8 cellular contexts compared by ENCODE assay signal in the genomic region with DNA sequence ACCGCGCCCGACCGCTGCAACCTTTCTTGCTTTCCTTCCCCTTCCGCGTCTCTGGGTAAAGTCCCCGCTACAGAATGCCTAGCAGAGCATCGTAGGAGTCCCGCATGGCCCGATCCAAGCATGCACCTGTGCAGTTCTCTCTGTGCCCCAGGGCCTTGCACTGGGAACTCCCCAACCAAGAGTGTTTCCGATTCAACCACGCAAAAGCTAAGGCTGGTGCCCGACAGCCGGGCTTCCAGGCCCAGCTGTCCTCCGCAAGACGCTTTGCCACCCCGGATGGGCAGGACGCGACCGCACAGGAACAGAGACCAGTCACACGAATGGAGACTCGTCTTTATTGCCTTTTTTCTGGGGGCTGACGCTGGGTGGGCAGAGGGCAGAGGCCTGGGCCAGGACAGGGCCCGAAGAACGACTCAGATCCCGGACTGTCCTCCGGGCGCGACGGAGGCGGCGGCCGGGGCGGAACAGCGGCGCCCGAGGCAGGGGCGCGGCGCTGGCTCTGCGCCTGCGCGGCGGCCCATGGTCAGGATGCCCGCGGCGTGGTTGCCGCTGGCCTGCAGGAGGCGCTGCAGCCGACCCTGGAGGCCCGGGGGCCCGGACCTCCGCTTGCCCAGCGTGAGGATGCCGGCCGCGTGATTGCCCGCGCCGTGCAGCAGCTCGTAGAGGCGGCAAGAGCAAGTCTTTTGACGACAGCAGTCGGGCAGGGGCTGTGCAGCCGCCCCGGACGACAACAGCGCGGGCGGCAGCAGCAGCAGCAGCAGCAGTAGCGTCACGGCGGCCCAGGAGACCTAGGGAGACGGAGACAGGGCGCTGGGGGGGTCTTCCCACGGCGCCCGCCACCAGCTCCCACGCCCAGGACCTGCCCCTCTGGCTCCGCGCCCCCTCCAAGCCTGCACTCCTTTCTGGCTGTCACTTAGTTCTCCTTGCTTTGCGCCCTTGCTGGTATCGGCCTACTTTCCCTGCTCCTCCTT. TPM values are rescaled to one million over a fixed set of nuclear protein-coding genes. Genes with fewer than 3 reads are reported as not detected.
DNase-seq lines count a peak whose midpoint lies in the region; ATAC-seq and TF ChIP-seq lines count a peak whose summit lies in the region.

No MANE protein-coding gene starts in this region.

- H3K27me3 Mint-ChIP-seq in activated B cell treated with CpG ODN at 0.5 μM for 24 hours, result no peaks in the 10 kb centered on the region

- peaks cover 56% of the 10 kb centered on the region for H3K4me1 Mint-ChIP-seq in activated B cell treated with CpG ODN at 0.5 μM for 24 hours

- peaks cover 1% of the 10 kb centered on the region for H3K36me3 Mint-ChIP-seq in activated B cell treated with CpG ODN at 0.5 μM for 24 hours (ENCODE audit: low read depth)

- POLR2A ChIA-PET in HEK293T (lab: Yijun Ruan, JAX) (interaction anchor here (0.6 to 1.2 kb wide), 4 partner anchors 10 to 64 kb away, joined by 3 to 8 read pairs (median 6); partner anchors contain the start of gene GHDC), activated B cell treated with CpG ODN at 0.5 μM for 24 hours (lab: Charles Lee) (interaction anchor here (0.6 to 7.1 kb wide), 12 partner anchors 10 to 495 kb away, joined by 3 to 38 read pairs (median 4); partner anchors contain the start of genes DNAJC7, EIF1, GHDC and NKIRAS2)

- H3K4me3 Mint-ChIP-seq in activated B cell treated with CpG ODN at 0.5 μM for 24 hours, result peak overlapping the region; percentile 93

- no peaks in the 10 kb centered on the region for H3K9me3 Mint-ChIP-seq in activated B cell treated with CpG ODN at 0.5 μM for 24 hours

- DNase-seq in GF-D8 (lab: John Stamatoyannopoulos, UW), result peak; percentile 56
- peak; percentile 94 for DNase-seq in HEK293T (ENCODE audit: extremely low spot score)
- DNase-seq in NCI-H1930 (lab: John Stamatoyannopoulos, UW), result peak; percentile 63 to 87
- DNase-seq in activated B cell treated with CpG ODN at 0.5 μM for 24 hours, result peak; percentile 87
- DNase-seq in cerebellar cortex (ENCODE audit: low spot score), result peak; percentile 64
- peak; percentile 71 for DNase-seq in kidney tubule cell (ENCODE audit: low spot score)
- peak; percentile 63 to 76 for DNase-seq in stimulated activated CD4-positive, alpha-beta T cell treated with anti-CD3 and anti-CD28 coated beads, Interleukin-15, amount 100 ng/mL, for 48 hours (ENCODE audit: low read depth in 2 of 2)
- DNase-seq in NK-92 treated with Interleukin-12 subunit alpha and Interleukin-12 subunit beta, amount 100 ng/mL, for 24 hours (lab: John Stamatoyannopoulos, UW), result no peak

- intact Hi-C loops in activated B cell treated with CpG ODN at 0.5 μM for 24 hours (cut with micrococcal nuclease), result loop anchor here (1.0 to 5.0 kb wide), 7 partner anchors 10 to 273 kb away; partner anchors contain the start of genes ATP6V0A1, GHDC, STAT3 and STAT5A

- CTCF ChIA-PET in HEK293T (lab: Yijun Ruan, JAX), result interaction anchor here (0.6 to 1.1 kb wide), 7 partner anchors 16 to 249 kb away, joined by 3 to 6 read pairs (median 4); no protein-coding TSS in a partner anchor
- CTCF ChIA-PET in activated B cell treated with CpG ODN at 0.5 μM for 24 hours (lab: Charles Lee), result interaction anchor here (1.0 to 2.3 kb wide), 4 partner anchors 11 to 219 kb away, joined by 3 to 11 read pairs (median 7); partner anchors contain the start of gene GHDC

- ATAC-seq in activated B cell treated with CpG ODN at 0.5 μM for 24 hours (ENCODE audit: low read depth), result peak; percentile 64

- peak overlapping the region; percentile 95 for H3K27ac Mint-ChIP-seq in activated B cell treated with CpG ODN at 0.5 μM for 24 hours

- TF ChIP-seq CTCF in activated B cell treated with CpG ODN at 0.5 μM for 24 hours (IDR thresholded peaks at IDR 0.05), result peak; percentile 33

TF ChIP-seq in HEK293T, 16 proteins besides CTCF, POLR2A, EP300 and RAD21:
- no peak for TF ChIP-seq SUZ12 (IDR thresholded peaks at IDR 0.05)
- TF ChIP-seq L3MBTL2 (conservative IDR thresholded peaks at IDR 0.05), result peak; percentile 99
- TF ChIP-seq, protein P1, sequence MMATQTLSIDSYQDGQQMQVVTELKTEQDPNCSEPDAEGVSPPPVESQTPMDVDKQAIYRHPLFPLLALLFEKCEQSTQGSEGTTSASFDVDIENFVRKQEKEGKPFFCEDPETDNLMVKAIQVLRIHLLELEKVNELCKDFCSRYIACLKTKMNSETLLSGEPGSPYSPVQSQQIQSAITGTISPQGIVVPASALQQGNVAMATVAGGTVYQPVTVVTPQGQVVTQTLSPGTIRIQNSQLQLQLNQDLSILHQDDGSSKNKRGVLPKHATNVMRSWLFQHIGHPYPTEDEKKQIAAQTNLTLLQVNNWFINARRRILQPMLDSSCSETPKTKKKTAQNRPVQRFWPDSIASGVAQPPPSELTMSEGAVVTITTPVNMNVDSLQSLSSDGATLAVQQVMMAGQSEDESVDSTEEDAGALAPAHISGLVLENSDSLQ (IDR thresholded peaks at IDR 0.05), result no peak
- peak; percentile 66 for TF ChIP-seq FOXM1 (IDR thresholded peaks at IDR 0.05; ENCODE audit: borderline replicate concordance)

RNA-seq across cellular contexts. Expression of gene HCRT, which starts 1.2 kb away (rescaled TPM):
- not detected in 2 replicates for total RNA-seq in activated B cell treated with CpG ODN at 0.5 μM for 24 hours

RNA-seq across cellular contexts. Expression of gene KCNH4, which starts 3.1 kb away (rescaled TPM):
- total RNA-seq in activated B cell treated with CpG ODN at 0.5 μM for 24 hours, result 0.59 and 0.80 TPM in 2 replicates

RNA-seq across cellular contexts. Expression of gene GHDC, which starts 10.3 kb away (rescaled TPM):
- 26.5 and 29.1 TPM in 2 replicates for total RNA-seq in activated B cell treated with CpG ODN at 0.5 μM for 24 hours

RNA-seq across cellular contexts. Expression of gene RAB5C, which starts 29.2 kb away (rescaled TPM):
- 79.1 and 82.2 TPM in 2 replicates for total RNA-seq in activated B cell treated with CpG ODN at 0.5 μM for 24 hours
